Comparison of ENCODE assay signal across 31 cellular contexts in the genomic region with DNA sequence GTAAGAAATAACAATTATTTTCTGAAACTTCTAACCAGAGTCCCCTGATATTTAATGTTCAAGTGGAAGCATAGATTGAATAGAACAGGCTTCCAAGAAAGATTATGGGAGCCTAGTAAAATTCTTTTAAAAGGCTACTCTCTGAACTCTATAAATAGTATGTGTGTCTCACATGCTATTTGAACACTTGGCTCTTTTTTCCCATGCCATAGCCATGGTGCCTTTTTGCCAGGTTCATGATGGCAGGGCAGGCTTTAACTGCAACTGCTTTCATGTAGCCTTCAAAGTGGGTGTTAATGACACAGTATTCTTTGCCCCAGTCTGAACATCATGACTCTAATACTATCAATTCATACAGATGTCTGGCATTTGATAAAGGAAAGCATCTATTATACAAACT. TPM values are rescaled to one million over a fixed set of nuclear protein-coding genes. Genes with fewer than 3 reads are reported as not detected.
"Had no signal": no experiment of that assay in that cellular context is flagged by ENCODE, and none has a peak within 500 bp of the region (broad histone marks: within the 10 kb centered on the region; RNA-seq: fewer than 3 reads in every experiment).

No MANE protein-coding gene starts in this region.

- H3K9me3 Mint-ChIP-seq: activated naive CD4-positive, alpha-beta T cell treated with anti-CD3 and anti-CD28 coated beads, Interleukin-2, amount 50 U/mL, for 24 hours; activated naive CD8-positive, alpha-beta T cell treated with anti-CD3 and anti-CD28 coated beads, Interleukin-2, amount 50 U/mL, for 24 hours; activated T-cell treated with anti-CD3 and anti-CD28 coated beads, Interleukin-2, amount 50 U/mL, for 24 hours; activated T-helper 1 cell treated with anti-CD3 and anti-CD28 coated beads, Interleukin-12 subunit alpha, Interleukin-12 subunit beta, Interleukin-2, Interleukin-4 antibody, amounts not matched to agents 30 ng/mL and 10 ng/mL and 1 ng/mL, durations not matched to agents 14 hours and 24 hours and 36 hours; brain; T-helper 1 cell treated with Interleukin-12 subunit alpha and Interleukin-12 subunit beta and Interleukin-4 antibody, amounts not matched to agents 30 μg/mL and 1 μg/mL, for 36 hours had no signal

- H3K27me3 ChIP-seq: ascending aorta, cardiac muscle cell, Peyer's patch had no signal

- H3K36me3 ChIP-seq: ascending aorta, cardiac muscle cell, Peyer's patch had no signal

- H3K4me1 ChIP-seq: ascending aorta, Peyer's patch had no signal

- ATAC-seq: activated CD4-positive, CD25-positive, alpha-beta regulatory T cell treated with anti-CD3 and anti-CD28 coated beads, Interleukin-2, amount 50 U/mL, for 24 hours; activated CD8-positive, alpha-beta memory T cell treated with anti-CD3 and anti-CD28 coated beads, Interleukin-2, amount 10 ng/mL, durations not matched to agents 7 days and 5 days; activated naive CD8-positive, alpha-beta T cell treated with anti-CD3 and anti-CD28 coated beads, Interleukin-2, amount 50 U/mL, for 24 hours had no signal

- H3K9me3 ChIP-seq: ascending aorta, Peyer's patch had no signal

- H3K27ac Mint-ChIP-seq: activated CD8-positive, alpha-beta memory T cell treated with anti-CD3 and anti-CD28 coated beads, Interleukin-2, amount 10 ng/mL, durations not matched to agents 7 days and 5 days; activated naive CD4-positive, alpha-beta T cell treated with anti-CD3 and anti-CD28 coated beads, Interleukin-2, amount 50 U/mL, for 24 hours; activated naive CD8-positive, alpha-beta T cell treated with anti-CD3 and anti-CD28 coated beads, Interleukin-2, amount 50 U/mL, for 24 hours; activated T-cell treated with anti-CD3 and anti-CD28 coated beads, Interleukin-2, amount 50 U/mL, for 24 hours; activated T-helper 1 cell treated with anti-CD3 and anti-CD28 coated beads, Interleukin-12 subunit alpha, Interleukin-12 subunit beta, Interleukin-2, Interleukin-4 antibody, amounts not matched to agents 30 ng/mL and 10 ng/mL and 1 ng/mL, durations not matched to agents 14 hours and 24 hours and 36 hours; brain; T-helper 1 cell treated with Interleukin-12 subunit alpha and Interleukin-12 subunit beta and Interleukin-4 antibody, amounts not matched to agents 30 μg/mL and 1 μg/mL, for 36 hours had no signal

- H3K4me3 ChIP-seq: ascending aorta, cardiac muscle cell, Peyer's patch had no signal

- H3K27ac ChIP-seq: ascending aorta, cardiac muscle cell, Peyer's patch had no signal

- H3K36me3 Mint-ChIP-seq: activated CD8-positive, alpha-beta memory T cell treated with anti-CD3 and anti-CD28 coated beads, Interleukin-2, amount 10 ng/mL, durations not matched to agents 7 days and 5 days; activated naive CD4-positive, alpha-beta T cell treated with anti-CD3 and anti-CD28 coated beads, Interleukin-2, amount 50 U/mL, for 24 hours; brain had no signal

- DNase-seq: activated CD4-positive, alpha-beta T cell treated with anti-CD3 and anti-CD28 coated beads for 4 hours; activated CD4-positive, alpha-beta T cell treated with anti-CD3 and anti-CD28 coated beads, Interleukin-2, amount 50 U/mL, for 48 hours; activated CD8-positive, alpha-beta memory T cell treated with anti-CD3 and anti-CD28 coated beads, Interleukin-2, amount 10 ng/mL, durations not matched to agents 7 days and 5 days; activated effector memory CD4-positive, alpha-beta T cell treated with Interleukin-2 at 50 U/mL for 16 hours; activated naive CD4-positive, alpha-beta T cell; activated naive CD8-positive, alpha-beta T cell treated with anti-CD3 and anti-CD28 coated beads, Interleukin-2, amount 50 U/mL, for 24 hours; activated T-cell treated with anti-CD3 and anti-CD28 coated beads, Interleukin-2, amount 50 U/mL, for 24 hours; amniotic stem cell; cerebellar nuclear complex; Kasumi-1; KBM-7; NCI-H1092; NCI-H1417 treated with DMSO at 0.1 percent for 48 hours; NCI-H1694; NCI-H2029; NCI-H2107; NCI-H2171 treated with DMSO at 0.1 percent for 48 hours; NCI-H345; NCI-H510A; NCI-H526 treated with DMSO at 0.1 percent for 48 hours; Peyer's patch; SHP77 treated with DMSO at 0.1 percent for 48 hours had no signal

RNA-seq across cellular contexts. Expression of a gene that starts 23.0 kb away (rescaled TPM):
- total RNA-seq: activated CD8-positive, alpha-beta memory T cell treated with anti-CD3 and anti-CD28 coated beads, Interleukin-2, amount 10 ng/mL, durations not matched to agents 7 days and 5 days; activated T-helper 1 cell treated with anti-CD3 and anti-CD28 coated beads, Interleukin-12 subunit alpha, Interleukin-12 subunit beta, Interleukin-2, Interleukin-4 antibody, amounts not matched to agents 30 ng/mL and 10 ng/mL and 1 ng/mL, durations not matched to agents 14 hours and 24 hours and 36 hours; ascending aorta; cardiac muscle cell; M059J; Peyer's patch; SK-MEL-5 had no signal
- polyA plus RNA-seq: cardiac muscle cell had no signal
